10 cellular contexts compared by ENCODE assay signal in the genomic region with DNA sequence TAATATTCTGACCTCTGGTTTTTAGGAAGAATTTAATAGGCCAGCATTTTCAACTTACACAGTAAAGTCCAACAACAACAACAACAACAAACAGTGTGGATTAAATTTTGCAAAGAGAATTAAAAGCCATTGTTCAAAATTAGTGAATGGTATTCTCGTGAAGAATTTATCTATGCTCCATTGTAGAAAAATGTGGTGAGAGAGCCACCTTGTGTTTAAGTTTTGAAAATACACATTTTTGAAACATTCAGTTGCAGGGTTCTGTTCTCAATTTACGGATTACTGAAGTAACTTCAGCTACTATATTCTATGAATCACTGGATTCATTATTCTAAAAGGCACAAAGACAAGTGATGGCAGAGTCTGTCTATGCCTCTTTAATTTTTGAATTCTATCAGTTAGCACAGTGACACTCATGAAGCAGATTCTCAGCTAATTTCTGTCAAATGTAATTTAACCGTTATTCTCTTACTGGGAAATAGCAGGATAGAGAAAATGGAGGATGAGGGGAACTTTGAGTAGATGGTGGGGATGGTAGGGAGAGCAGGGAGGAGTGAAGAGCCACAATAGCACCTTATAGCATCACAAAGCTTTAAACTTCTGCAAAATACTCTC. TPM values are rescaled to one million over a fixed set of nuclear protein-coding genes. Genes with fewer than 3 reads are reported as not detected.
DNase-seq lines count a peak whose midpoint lies in the region; ATAC-seq, FAIRE-seq and TF ChIP-seq lines count a peak whose summit lies in the region.
"Had no signal": no experiment of that assay in that cellular context is flagged by ENCODE, and none has a peak within 500 bp of the region (broad histone marks: within the 10 kb centered on the region; RNA-seq: fewer than 3 reads in every experiment).

No MANE protein-coding gene starts in this region.

- no peaks in the 10 kb centered on the region for H3K27me3 ChIP-seq in left lung

- H3K36me3 ChIP-seq in left lung, result no peaks in the 10 kb centered on the region

- H3K27ac ChIP-seq in left lung, result no peak overlapping the region
- H3K27ac ChIP-seq: epithelial cell of prostate had no signal

- ATAC-seq in left lung (peak; percentile 68), GM18519 (IDR thresholded peaks at IDR 0.05; ENCODE audit: low FRiP score, unreplicated experiment) (no peak)

- H3K9me3 ChIP-seq in left lung, result no peaks in the 10 kb centered on the region

- peak; percentile 43 for DNase-seq in AG10803 (ENCODE audit: low read depth)
- no peak for DNase-seq in GM18507 (ENCODE audit: extremely low spot score, insufficient read length, low read depth)
- peak; percentile 14 for DNase-seq in NCI-H2029 (lab: John Stamatoyannopoulos, UW)
- no peak for DNase-seq in left lung
- DNase-seq in GDM1 (lab: John Stamatoyannopoulos, UW), result no peak
- no peak for DNase-seq in NCI-H524 treated with DMSO at 0.1 percent for 48 hours (lab: John Stamatoyannopoulos, UW)

- no peaks in the 10 kb centered on the region for H3K36me3 Mint-ChIP-seq in brain

- intact Hi-C loops in left lung (cut with DNase I), result loop anchor here in 1 of 2 donors (10.0 kb wide), 1 partner anchor 763 kb away; no protein-coding TSS in a partner anchor

- no peak overlapping the region for H3K27ac Mint-ChIP-seq in brain
- H3K27ac Mint-ChIP-seq: stimulated activated naive CD8-positive, alpha-beta T cell treated with anti-CD3 and anti-CD28 coated beads, Interleukin-15, Interleukin-2, amounts not matched to agents 100 ng/mL and 50 ng/mL, for 24 hours had no signal

- no peak overlapping the region for H3K4me3 Mint-ChIP-seq in brain
- H3K4me3 Mint-ChIP-seq: stimulated activated naive CD8-positive, alpha-beta T cell treated with anti-CD3 and anti-CD28 coated beads, Interleukin-15, Interleukin-2, amounts not matched to agents 100 ng/mL and 50 ng/mL, for 24 hours had no signal

- no peaks in the 10 kb centered on the region for H3K4me1 ChIP-seq in left lung

- peaks cover 0 to 6% (median 0%) of the 10 kb centered on the region in 5 experiments for H3K9me3 Mint-ChIP-seq in brain
- H3K9me3 Mint-ChIP-seq: stimulated activated naive CD8-positive, alpha-beta T cell treated with anti-CD3 and anti-CD28 coated beads, Interleukin-15, Interleukin-2, amounts not matched to agents 100 ng/mL and 50 ng/mL, for 24 hours had no signal

- H3K4me1 Mint-ChIP-seq in brain, result no peaks in the 10 kb centered on the region

- H3K27me3 Mint-ChIP-seq in brain, result peaks cover 8% of the 10 kb centered on the region

- H3K4me3 ChIP-seq in AG10803 (ENCODE audit: low read length) (no peak overlapping the region), left lung (no peak overlapping the region)

- peak; percentile 60 for TF ChIP-seq CTCF in AG10803 (conservative IDR thresholded peaks at IDR 0.05; ENCODE audit: low read length)
- TF ChIP-seq CTCF in brain (conservative IDR thresholded peaks at IDR 0.05), result peak; percentile 79 to 80
- TF ChIP-seq CTCF in left lung (IDR thresholded peaks at IDR 0.05), result peak in 1 of 2 donors; percentile 43

- peak; percentile 53 for FAIRE-seq in GM18507 (lab: Jason Lieb, UNC)

RNA-seq across cellular contexts. Expression of a gene that starts 11.0 kb away (rescaled TPM):
- 0.25 TPM for polyA plus RNA-seq in brain (ENCODE audit: insufficient read depth, low read depth, low replicate concordance)
- 1 to 10 TPM in 1 of 2 donors, under 1 TPM in 1; 0.96 to 1.2 TPM for total RNA-seq in left lung

RNA-seq across cellular contexts. Expression of a gene that starts 44.1 kb away (rescaled TPM):
- 87.4 TPM for polyA plus RNA-seq in brain (ENCODE audit: insufficient read depth, low read depth, low replicate concordance)
- 100 to 1,000 TPM; 605 to 636 TPM for total RNA-seq in left lung

Comparison
In these comparisons a context has a peak if more than half of its experiments do, and no peak if none do; other contexts are left out.
1. DNase-seq: peak in AG10803 (single experiment) and NCI-H2029 (single experiment); none in GM18507 (single experiment), left lung (0 of 2), GDM1 (single experiment) and NCI-H524 treated with DMSO at 0.1 percent for 48 hours (single experiment).